8 cellular contexts compared by ENCODE assay signal in genomic region chr2:15790838-15791237, GRCh38.
"Had no signal": no experiment of that assay in that cellular context is flagged by ENCODE, and none has a peak within 500 bp of the region (broad histone marks: within the 10 kb centered on the region; RNA-seq: fewer than 3 reads in every experiment).

No MANE protein-coding gene starts in this region.

- DNase-seq: GM23248, GOT3, H9, HCEC 1CT, IMR-90 had no signal

- H3K27ac ChIP-seq: GM23248 had no signal

- FAIRE-seq: H54, HTR-8/SVneo, K562 had no signal

- H2AFZ ChIP-seq: GM23248 had no signal

- ATAC-seq: K562 had no signal

- H3K9ac ChIP-seq: GM23248 had no signal

- H3K4me3 ChIP-seq: GM23248, K562 had no signal
